1 cellular context compared by ENCODE assay signal in the genomic region with DNA sequence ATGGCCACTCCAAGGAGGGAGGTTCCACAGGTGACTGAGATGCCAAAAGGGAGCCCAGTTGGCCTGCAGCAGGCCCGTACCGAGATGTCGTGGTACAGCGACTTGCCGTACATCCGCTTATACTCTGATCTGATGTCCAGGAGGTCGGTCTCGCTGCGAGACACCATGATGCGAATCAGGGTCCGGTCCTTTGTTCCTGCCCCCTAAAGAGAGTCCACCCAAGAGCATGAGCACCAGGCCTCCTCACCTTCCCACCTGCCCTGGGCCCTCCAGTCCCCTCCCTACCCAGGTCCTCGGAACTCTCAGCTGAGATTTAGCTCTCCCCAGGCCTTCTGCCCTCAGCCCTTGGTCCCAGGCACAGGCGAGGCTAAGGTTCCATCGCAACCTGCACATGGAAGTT.
TF ChIP-seq lines count a peak whose summit lies in the region.

No MANE protein-coding gene starts in this region.

TF ChIP-seq in HCT116, 20 proteins besides CTCF, POLR2A, EP300 and RAD21 (continued from another document):
- TF ChIP-seq, protein P1, sequence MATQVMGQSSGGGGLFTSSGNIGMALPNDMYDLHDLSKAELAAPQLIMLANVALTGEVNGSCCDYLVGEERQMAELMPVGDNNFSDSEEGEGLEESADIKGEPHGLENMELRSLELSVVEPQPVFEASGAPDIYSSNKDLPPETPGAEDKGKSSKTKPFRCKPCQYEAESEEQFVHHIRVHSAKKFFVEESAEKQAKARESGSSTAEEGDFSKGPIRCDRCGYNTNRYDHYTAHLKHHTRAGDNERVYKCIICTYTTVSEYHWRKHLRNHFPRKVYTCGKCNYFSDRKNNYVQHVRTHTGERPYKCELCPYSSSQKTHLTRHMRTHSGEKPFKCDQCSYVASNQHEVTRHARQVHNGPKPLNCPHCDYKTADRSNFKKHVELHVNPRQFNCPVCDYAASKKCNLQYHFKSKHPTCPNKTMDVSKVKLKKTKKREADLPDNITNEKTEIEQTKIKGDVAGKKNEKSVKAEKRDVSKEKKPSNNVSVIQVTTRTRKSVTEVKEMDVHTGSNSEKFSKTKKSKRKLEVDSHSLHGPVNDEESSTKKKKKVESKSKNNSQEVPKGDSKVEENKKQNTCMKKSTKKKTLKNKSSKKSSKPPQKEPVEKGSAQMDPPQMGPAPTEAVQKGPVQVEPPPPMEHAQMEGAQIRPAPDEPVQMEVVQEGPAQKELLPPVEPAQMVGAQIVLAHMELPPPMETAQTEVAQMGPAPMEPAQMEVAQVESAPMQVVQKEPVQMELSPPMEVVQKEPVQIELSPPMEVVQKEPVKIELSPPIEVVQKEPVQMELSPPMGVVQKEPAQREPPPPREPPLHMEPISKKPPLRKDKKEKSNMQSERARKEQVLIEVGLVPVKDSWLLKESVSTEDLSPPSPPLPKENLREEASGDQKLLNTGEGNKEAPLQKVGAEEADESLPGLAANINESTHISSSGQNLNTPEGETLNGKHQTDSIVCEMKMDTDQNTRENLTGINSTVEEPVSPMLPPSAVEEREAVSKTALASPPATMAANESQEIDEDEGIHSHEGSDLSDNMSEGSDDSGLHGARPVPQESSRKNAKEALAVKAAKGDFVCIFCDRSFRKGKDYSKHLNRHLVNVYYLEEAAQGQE (IDR thresholded peaks at IDR 0.05; ENCODE audit: low read depth): no peak
- no peak for TF ChIP-seq SRF (IDR thresholded peaks at IDR 0.05; ENCODE audit: low read depth)
- no peak for TF ChIP-seq ZNF274 (IDR thresholded peaks at IDR 0.05; ENCODE audit: low read depth, low read length)
- TF ChIP-seq TCF7L2 (IDR thresholded peaks at IDR 0.05; ENCODE audit: borderline replicate concordance, extremely low read depth, insufficient read depth, insufficient read length): no peak
- TF ChIP-seq EZH2 (IDR thresholded peaks at IDR 0.05): no peak
- no peak for TF ChIP-seq ZFX (IDR thresholded peaks at IDR 0.05)
- no peak for TF ChIP-seq SP1 (IDR thresholded peaks at IDR 0.05; ENCODE audit: low read depth)
- no peak for TF ChIP-seq CEBPB (IDR thresholded peaks at IDR 0.05; ENCODE audit: low read depth)
- no peak for TF ChIP-seq EZH2phosphoT487 (IDR thresholded peaks at IDR 0.05; ENCODE audit: borderline replicate concordance)
- TF ChIP-seq JUND (IDR thresholded peaks at IDR 0.05): no peak
- TF ChIP-seq, protein P2, sequence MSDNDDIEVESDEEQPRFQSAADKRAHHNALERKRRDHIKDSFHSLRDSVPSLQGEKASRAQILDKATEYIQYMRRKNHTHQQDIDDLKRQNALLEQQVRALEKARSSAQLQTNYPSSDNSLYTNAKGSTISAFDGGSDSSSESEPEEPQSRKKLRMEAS (IDR thresholded peaks at IDR 0.05): no peak
- TF ChIP-seq YY1 (IDR thresholded peaks at IDR 0.05; ENCODE audit: extremely low read depth, insufficient replicate concordance, low read depth, low read length): no peak
- TF ChIP-seq CBX3 (IDR thresholded peaks at IDR 0.05; ENCODE audit: low read depth): no peak
- no peak for TF ChIP-seq ATF3 (IDR thresholded peaks at IDR 0.05)
- no peak for TF ChIP-seq ELF1 (IDR thresholded peaks at IDR 0.05; ENCODE audit: borderline replicate concordance, low read depth)
- no peak for TF ChIP-seq FOSL1 (IDR thresholded peaks at IDR 0.05; ENCODE audit: low read depth)
- TF ChIP-seq ZBTB33 (IDR thresholded peaks at IDR 0.05; ENCODE audit: extremely low read depth, insufficient replicate concordance, low read length): no peak
- no peak for TF ChIP-seq POLR2AphosphoS5 (IDR thresholded peaks at IDR 0.05; ENCODE audit: low read depth, low read length)
- no peak for TF ChIP-seq SIN3A (IDR thresholded peaks at IDR 0.05; ENCODE audit: low read depth)
